ENCODE assay signal across 1 cellular context in the genomic region with DNA sequence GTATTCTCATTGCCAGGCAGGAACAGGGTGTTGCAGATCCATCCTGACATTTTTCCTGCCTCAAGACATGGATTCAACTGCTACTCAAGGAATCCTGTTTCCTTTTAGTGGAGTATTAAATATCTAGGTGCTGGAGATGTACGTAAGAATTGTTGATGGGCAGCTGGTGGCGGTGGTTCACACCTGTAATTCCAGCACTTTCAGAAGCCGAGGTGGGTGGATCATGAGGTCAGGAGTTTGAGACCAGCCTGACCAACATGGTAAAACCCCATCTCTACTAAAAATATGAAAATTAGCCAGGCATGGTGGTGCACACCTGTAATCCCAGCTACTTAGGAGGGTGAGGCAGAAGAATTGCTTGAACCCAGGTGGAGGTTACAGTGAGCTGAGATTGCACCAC.
TF ChIP-seq lines count a peak whose summit lies in the region.

No MANE protein-coding gene starts in this region.

TF ChIP-seq in HepG2, 621 proteins besides CTCF, POLR2A, EP300 and RAD21:
- peak; percentile 81; the same call in 1 of the 2 replicates for TF ChIP-seq PAF1 (CRISPR knock-in tag; IDR thresholded peaks at IDR 0.05)
- TF ChIP-seq, protein P1, sequence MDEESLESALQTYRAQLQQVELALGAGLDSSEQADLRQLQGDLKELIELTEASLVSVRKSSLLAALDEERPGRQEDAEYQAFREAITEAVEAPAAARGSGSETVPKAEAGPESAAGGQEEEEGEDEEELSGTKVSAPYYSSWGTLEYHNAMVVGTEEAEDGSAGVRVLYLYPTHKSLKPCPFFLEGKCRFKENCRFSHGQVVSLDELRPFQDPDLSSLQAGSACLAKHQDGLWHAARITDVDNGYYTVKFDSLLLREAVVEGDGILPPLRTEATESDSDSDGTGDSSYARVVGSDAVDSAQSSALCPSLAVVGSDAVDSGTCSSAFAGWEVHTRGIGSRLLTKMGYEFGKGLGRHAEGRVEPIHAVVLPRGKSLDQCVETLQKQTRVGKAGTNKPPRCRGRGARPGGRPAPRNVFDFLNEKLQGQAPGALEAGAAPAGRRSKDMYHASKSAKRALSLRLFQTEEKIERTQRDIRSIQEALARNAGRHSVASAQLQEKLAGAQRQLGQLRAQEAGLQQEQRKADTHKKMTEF (CRISPR knock-in tag; IDR thresholded peaks at IDR 0.05): 0 out of 2 replicates have a peak, but pooled peaks have one; percentile 5
- 0 out of 2 replicates have a peak, but pooled peaks have one; percentile 34 for TF ChIP-seq KDM3A (CRISPR knock-in tag; IDR thresholded peaks at IDR 0.05; ENCODE audit: low read depth)
- 0 out of 2 replicates have a peak, but pooled peaks have one; percentile 5 for TF ChIP-seq RBFOX2 (IDR thresholded peaks at IDR 0.05; ENCODE audit: low read depth, low read length)
TF ChIP-seq in HepG2: peak in this region for 4; not testable (repeated sequence) for 617.
